ENCODE assay signal across 1 cellular context in genomic region chr7:116443101-116443523, GRCh38.
TF ChIP-seq lines count a peak whose summit lies in the region.

No MANE protein-coding gene starts in this region.

TF ChIP-seq in HCT116, 20 proteins besides CTCF, POLR2A, EP300 and RAD21 (continued from another document):
- TF ChIP-seq ZNF274 (IDR thresholded peaks at IDR 0.05; ENCODE audit: low read depth, low read length) = no peak
